In genomic region chr1:172476218-172476811, GRCh38 we compare ENCODE assay signal across 19 cellular contexts. TPM values are rescaled to one million over a fixed set of nuclear protein-coding genes. Genes with fewer than 3 reads are reported as not detected.
DNase-seq lines count a peak whose midpoint lies in the region; ATAC-seq and TF ChIP-seq lines count a peak whose summit lies in the region.
"Had no signal": no experiment of that assay in that cellular context is flagged by ENCODE, and none has a peak within 500 bp of the region (broad histone marks: within the 10 kb centered on the region; RNA-seq: fewer than 3 reads in every experiment).

No MANE protein-coding gene starts in this region.

- no peaks in the 10 kb centered on the region for H3K79me2 ChIP-seq in PC-3 (ENCODE audit: low read length)

- H4K20me1 ChIP-seq in PC-3 (ENCODE audit: low read length): no peaks in the 10 kb centered on the region

- POLR2A ChIA-PET in PC-3 (lab: Charles Lee; ENCODE audit: unreplicated experiment): interaction anchor here (0.6 kb wide), 1 partner anchor 33 kb away, joined by 3 read pairs; no protein-coding TSS in a partner anchor

- peak overlapping the region; percentile 50 for H3K4me2 ChIP-seq in PC-3 (ENCODE audit: low read length)

- H3K36me3 ChIP-seq in PC-3 (ENCODE audit: low read depth, low read length) (no peaks in the 10 kb centered on the region), esophagus (ENCODE audit: control insufficient read depth in 2 of 2, insufficient read depth in 2 of 2, low read length in 1 of 2) (no peaks in the 10 kb centered on the region), BE2C (no peaks in the 10 kb centered on the region)

- H3K4me3 ChIP-seq in PC-3 (ENCODE audit: low read length) (peak overlapping the region; percentile 1; the same call in 1 of the 2 replicates), esophagus (ENCODE audit: low read depth in 1 of 2, low read length in 2 of 2) (no peak overlapping the region), BE2C (ENCODE audit: low read depth, low read length) (no peak overlapping the region)

- WGBS in esophagus, 2 donors: 55 to 64% methylated on average over 4 of the region's 4 CpGs

- no TSS peak for BruUV-seq in PC-3 (replicated peaks; lab: Mats Ljungman, UMichigan)

- H3K9ac ChIP-seq in PC-3 (ENCODE audit: low read length): no peak overlapping the region

- H3K4me1 ChIP-seq in PC-3 (ENCODE audit: insufficient read depth, low read length) (peaks cover 44% of the 10 kb centered on the region), esophagus (ENCODE audit: control insufficient read depth in 2 of 2, insufficient read depth in 2 of 2, low read length in 1 of 2) (peaks cover 0 to 4% of the 10 kb centered on the region in 2 donors), BE2C (no peaks in the 10 kb centered on the region)

- TF ChIP-seq CTCF in PC-3 (conservative IDR thresholded peaks at IDR 0.05; ENCODE audit: low read depth, low read length) (no peak), omental fat pad (IDR thresholded peaks at IDR 0.05) (no peak), BE2C (IDR thresholded peaks at IDR 0.05; ENCODE audit: low read depth, low read length) (no peak), GM13977 (IDR thresholded peaks at IDR 0.05; ENCODE audit: extremely low read depth, insufficient read depth, missing control alignments) (no peak)

- ATAC-seq in PC-3 (peak; percentile 93), omental fat pad (ENCODE audit: low FRiP score) (peak; percentile 79)
- ATAC-seq: activated CD8-positive, alpha-beta T cell treated with anti-CD3 and anti-CD28 coated beads for 36 hours; activated T-helper 17 cell treated with anti-CD3 and anti-CD28 coated beads, Interleukin-2, amount 50 U/mL, for 72 hours; right cardiac atrium had no signal

- H3K27ac ChIP-seq in PC-3 (ENCODE audit: low read length): peak overlapping the region; percentile 38
- H3K27ac ChIP-seq in esophagus (ENCODE audit: low read depth in 2 of 2, low read length in 1 of 2): peak overlapping the region; percentile 6 to 43

- DNase-seq in Daoy (ENCODE audit: low read depth) (peak; percentile 66), PC-3 (peak; percentile 99), omental fat pad (ENCODE audit: low spot score) (no peak), BE2C (no peak), cortex of kidney (lab: John Stamatoyannopoulos, UW) (no peak), GM13977 (ENCODE audit: low spot score) (no peak), NCI-H2107 (lab: John Stamatoyannopoulos, UW) (no peak)
- DNase-seq: activated CD8-positive, alpha-beta T cell treated with anti-CD3 and anti-CD28 coated beads for 36 hours; DMS 273 treated with DMSO at 0.1 percent for 48 hours; GOT3; head of caudate nucleus; NCI-H146; NCI-H446 treated with DMSO at 0.1 percent for 48 hours; right cardiac atrium; stimulated activated CD4-positive, alpha-beta T cell treated with anti-CD3 and anti-CD28 coated beads, Interleukin-2, amount 100 ng/mL, for 48 hours had no signal

- H3K9me3 ChIP-seq in PC-3 (ENCODE audit: low read length): no peaks in the 10 kb centered on the region
- no peaks in the 10 kb centered on the region for H3K9me3 ChIP-seq in esophagus (ENCODE audit: control insufficient read depth in 2 of 2, insufficient read depth in 1 of 2, low read depth in 1 of 2, low read length in 1 of 2)
- H3K9me3 ChIP-seq in BE2C: no peaks in the 10 kb centered on the region

- intact Hi-C loops in PC-3 (cut with micrococcal nuclease): no loop called here

- peak overlapping the region; percentile 25 for H2AFZ ChIP-seq in PC-3 (ENCODE audit: low read length)

- in situ Hi-C loops in GM13977 (cut with MboI; ENCODE audit: low pct_unique_long_range_greater_than_20kb, low sequenced_read_pairs, unreplicated experiment): no loop called here

- H3K27me3 ChIP-seq in PC-3 (ENCODE audit: low read length): no peaks in the 10 kb centered on the region
- no peaks in the 10 kb centered on the region for H3K27me3 ChIP-seq in esophagus (ENCODE audit: control insufficient read depth in 1 of 2, insufficient read depth in 2 of 2, low read length in 2 of 2)
- H3K27me3 ChIP-seq in BE2C: no peaks in the 10 kb centered on the region

- H3F3A ChIP-seq in PC-3 (ENCODE audit: low read length, unreplicated experiment): no peaks in the 10 kb centered on the region

- CTCF ChIA-PET in PC-3 (lab: Charles Lee): no interaction called here

- no peaks in the 10 kb centered on the region for H3K9me2 ChIP-seq in PC-3 (replicated peaks; ENCODE audit: low read length)

RNA-seq across cellular contexts. Expression of gene PIGC, which starts 32.4 kb away (rescaled TPM):
- 23.4 and 25.3 TPM in 2 replicates for total RNA-seq in Daoy (2014; rRNA removed; shearing (Covaris generic))
- total RNA-seq in PC-3 (2014; rRNA removed) (57.5 and 70.5 TPM in 2 replicates), omental fat pad (10 to 100 TPM; 12.6 to 20.2 (median 19.5) TPM)
- 10 to 100 TPM; 15.1 to 15.6 TPM for polyA plus RNA-seq in esophagus
- polyA plus RNA-seq in BE2C (2012; ENCODE audit: insufficient read depth, insufficient read length, low read depth): 67.6 TPM

RNA-seq across cellular contexts. Expression of gene C1orf105, which starts 55.8 kb away (rescaled TPM):
- not detected in 2 replicates for total RNA-seq in Daoy (2014; rRNA removed; shearing (Covaris generic))
- not detected in 2 replicates for total RNA-seq in PC-3 (2014; rRNA removed)
- not detected for polyA plus RNA-seq in esophagus
- not detected for total RNA-seq in omental fat pad
- not detected for polyA plus RNA-seq in BE2C (2012; ENCODE audit: insufficient read depth, insufficient read length, low read depth)
- total RNA-seq: activated CD8-positive, alpha-beta T cell treated with anti-CD3 and anti-CD28 coated beads for 36 hours; endothelial cell of umbilical vein had no signal
- polyA plus RNA-seq: adipose tissue, endothelial cell of umbilical vein had no signal

RNA-seq across cellular contexts. Expression of gene SUCO, which starts 56.6 kb away (rescaled TPM):
- 26.8 and 27.2 TPM in 2 replicates for total RNA-seq in Daoy (2014; rRNA removed; shearing (Covaris generic))
- total RNA-seq in PC-3 (2014; rRNA removed) (72.0 and 81.3 TPM in 2 replicates), omental fat pad (10 to 100 TPM; 39.6 to 61.8 (median 44.5) TPM)
- 10 to 100 TPM in 1 of 2 donors, 1 to 10 TPM in 1; 4.9 to 10.9 TPM for polyA plus RNA-seq in esophagus
- 18.5 TPM for polyA plus RNA-seq in BE2C (2012; ENCODE audit: insufficient read depth, insufficient read length, low read depth)

Comparison
In these comparisons a context has a peak if more than half of its experiments do, and no peak if none do; other contexts are left out.
1. DNase-seq: peak in Daoy (single experiment) and PC-3 (single experiment); none in omental fat pad (single experiment), BE2C (single experiment), cortex of kidney (single experiment), GM13977 (single experiment) and NCI-H2107 (single experiment).